8 cellular contexts compared by ENCODE assay signal in genomic region chr21:34889537-34890257, GRCh38.
A peak's percentile ranks its signal among the peaks of the same experiment; 100 is the strongest.
DNase-seq lines count a peak whose midpoint lies in the region; ATAC-seq and TF ChIP-seq lines count a peak whose summit lies in the region.

No MANE protein-coding gene starts in this region.

- H3K27me3 ChIP-seq in Peyer's patch (peaks cover 0 to 10% of the 10 kb centered on the region in 2 donors), neuronal stem cell (ENCODE audit: control insufficient read depth in 3 of 3, insufficient read depth in 3 of 3, low read depth in 1 of 3, low read length in 3 of 3) (peaks cover 13 to 93% (median 65%) of the 10 kb centered on the region in 3 experiments), testis (no peaks in the 10 kb centered on the region)

- H3K4me2 ChIP-seq in neuronal stem cell (ENCODE audit: insufficient read depth, low read length, poor library complexity, severe bottlenecking), result peak overlapping the region; percentile 98

- H4K91ac ChIP-seq in neuronal stem cell (ENCODE audit: low read depth, low read length, poor library complexity), result no peak overlapping the region

- peaks cover 13% of the 10 kb centered on the region for H3K36me3 Mint-ChIP-seq in activated T-helper 1 cell treated with anti-CD3 and anti-CD28 coated beads, Interleukin-12 subunit alpha, Interleukin-12 subunit beta, Interleukin-2, Interleukin-4 antibody, amounts not matched to agents 30 ng/mL and 10 ng/mL and 1 ng/mL, durations not matched to agents 14 hours and 24 hours and 36 hours (ENCODE audit: low read depth)

- DNase-seq in COLO829 (ENCODE audit: low spot score), result peak; percentile 62
- DNase-seq in Peyer's patch, result peak; percentile 71 to 89 (median 87)
- peak; percentile 70 for DNase-seq in activated T-helper 1 cell treated with anti-CD3 and anti-CD28 coated beads, Interleukin-12 subunit alpha, Interleukin-12 subunit beta, Interleukin-2, Interleukin-4 antibody, amounts not matched to agents 30 ng/mL and 10 ng/mL and 1 ng/mL, durations not matched to agents 14 hours and 24 hours and 36 hours (ENCODE audit: low spot score)
- peak; percentile 82 for DNase-seq in fibroblast of the aortic adventitia (ENCODE audit: low read depth)
- DNase-seq in neuronal stem cell (ENCODE audit: low spot score), result no peak
- peak; percentile 73 for DNase-seq in testis

- H3K23ac ChIP-seq in neuronal stem cell (ENCODE audit: low read depth, low read length, poor library complexity), result peak overlapping the region; percentile 90

- peak overlapping the region; percentile 70 for H3K9ac ChIP-seq in neuronal stem cell (ENCODE audit: low read depth, low read length, poor library complexity)

- no peak overlapping the region for H2BK5ac ChIP-seq in neuronal stem cell (ENCODE audit: low read length)

- H3K4me1 Mint-ChIP-seq in activated T-helper 1 cell treated with anti-CD3 and anti-CD28 coated beads, Interleukin-12 subunit alpha, Interleukin-12 subunit beta, Interleukin-2, Interleukin-4 antibody, amounts not matched to agents 30 ng/mL and 10 ng/mL and 1 ng/mL, durations not matched to agents 14 hours and 24 hours and 36 hours (ENCODE audit: low read depth), result peaks cover 48% of the 10 kb centered on the region

- no peaks in the 10 kb centered on the region for H3K79me1 ChIP-seq in neuronal stem cell (ENCODE audit: low read depth, low read length)

- no peak overlapping the region for H3K14ac ChIP-seq in neuronal stem cell (ENCODE audit: low read length)

- H2BK12ac ChIP-seq in neuronal stem cell (ENCODE audit: low read length), result no peak overlapping the region

- H3K18ac ChIP-seq in neuronal stem cell (ENCODE audit: low read length), result peak overlapping the region; percentile 95

- peaks cover 3% of the 10 kb centered on the region for H3K27me3 Mint-ChIP-seq in activated T-helper 1 cell treated with anti-CD3 and anti-CD28 coated beads, Interleukin-12 subunit alpha, Interleukin-12 subunit beta, Interleukin-2, Interleukin-4 antibody, amounts not matched to agents 30 ng/mL and 10 ng/mL and 1 ng/mL, durations not matched to agents 14 hours and 24 hours and 36 hours (ENCODE audit: insufficient read depth)

- H3K4me1 ChIP-seq in Peyer's patch (peaks cover 0 to 18% (median 8%) of the 10 kb centered on the region in 4 donors), neuronal stem cell (ENCODE audit: control insufficient read depth in 2 of 2, insufficient read depth in 1 of 2, low read depth in 1 of 2, low read length in 2 of 2) (peaks cover 2 to 3% of the 10 kb centered on the region in 2 donors), testis (no peaks in the 10 kb centered on the region)

- intact Hi-C loops in activated T-helper 1 cell treated with anti-CD3 and anti-CD28 coated beads, Interleukin-12 subunit alpha, Interleukin-12 subunit beta, Interleukin-2, Interleukin-4 antibody, amounts not matched to agents 30 ng/mL and 10 ng/mL and 1 ng/mL, durations not matched to agents 14 hours and 24 hours and 36 hours (cut with micrococcal nuclease), result loop anchor here (1.0 to 5.0 kb wide), 5 partner anchors 181 to 1173 kb away; partner anchors contain the start of gene SETD4
- intact Hi-C loops in testis (cut with DNase I; ENCODE audit: low total_unique reads), result loop anchor here (10.0 kb wide), 1 partner anchor 145 kb away; no protein-coding TSS in a partner anchor

- peak; percentile 41 for ATAC-seq in GM19452 (IDR thresholded peaks at IDR 0.05; ENCODE audit: unreplicated experiment)
- peak; percentile 51 for ATAC-seq in HG03571 (IDR thresholded peaks at IDR 0.05; ENCODE audit: unreplicated experiment)

- H3K4ac ChIP-seq in neuronal stem cell (ENCODE audit: low read length), result no peak overlapping the region

- H4K8ac ChIP-seq in neuronal stem cell (ENCODE audit: low read depth, low read length), result no peak overlapping the region

- peak; percentile 78 to 97 (median 92) for TF ChIP-seq CTCF in Peyer's patch (IDR thresholded peaks at IDR 0.05)
- peak; percentile 52 for TF ChIP-seq CTCF in fibroblast of the aortic adventitia (IDR thresholded peaks at IDR 0.05; ENCODE audit: insufficient read depth, low read length)
- TF ChIP-seq CTCF in testis (IDR thresholded peaks at IDR 0.05), result peak; percentile 76 to 87 (median 77)

- H3K9me3 Mint-ChIP-seq in activated T-helper 1 cell treated with anti-CD3 and anti-CD28 coated beads, Interleukin-12 subunit alpha, Interleukin-12 subunit beta, Interleukin-2, Interleukin-4 antibody, amounts not matched to agents 30 ng/mL and 10 ng/mL and 1 ng/mL, durations not matched to agents 14 hours and 24 hours and 36 hours, result no peaks in the 10 kb centered on the region

- H2AK5ac ChIP-seq in neuronal stem cell (ENCODE audit: low read depth, low read length), result no peak overlapping the region

- TF ChIP-seq POLR2A in Peyer's patch (IDR thresholded peaks at IDR 0.05), result peak in 1 of 2 donors; percentile 27
- TF ChIP-seq POLR2A in testis (IDR thresholded peaks at IDR 0.05), result no peak

- H2BK15ac ChIP-seq in neuronal stem cell (ENCODE audit: low read length), result peak overlapping the region; percentile 37

- H3K9me3 ChIP-seq in Peyer's patch (no peaks in the 10 kb centered on the region), neuronal stem cell (replicated peaks in 1 of 2; ENCODE audit: control insufficient read depth in 2 of 2, insufficient read depth in 1 of 2, low read depth in 1 of 2, low read length in 2 of 2) (no peaks in the 10 kb centered on the region), testis (no peaks in the 10 kb centered on the region)

- H3K27ac ChIP-seq in Peyer's patch (peak overlapping the region; percentile 88 to 93 (median 90)), neuronal stem cell (replicated peaks; ENCODE audit: low read length) (no peak overlapping the region), testis (peak overlapping the region; percentile 79 to 82)

- peak overlapping the region; percentile 96 for H2AFZ ChIP-seq in neuronal stem cell (ENCODE audit: low read length)

- H3K36me3 ChIP-seq in Peyer's patch (no peaks in the 10 kb centered on the region), neuronal stem cell (replicated peaks in 1 of 2; ENCODE audit: control insufficient read depth in 2 of 2, insufficient read depth in 2 of 2, low read length in 2 of 2) (no peaks in the 10 kb centered on the region), testis (ENCODE audit: low read depth, missing control alignments) (no peaks in the 10 kb centered on the region)

- H2BK120ac ChIP-seq in neuronal stem cell (ENCODE audit: low read depth, low read length), result peak overlapping the region; percentile 87

- H3K4me3 ChIP-seq in Peyer's patch (peak overlapping the region; percentile 58 to 93 (median 86)), fibroblast of the aortic adventitia (ENCODE audit: low read depth, low read length) (peak overlapping the region; percentile 75), neuronal stem cell (ENCODE audit: low read length in 2 of 2) (peak overlapping the region; percentile 44 to 87), testis (peak overlapping the region; percentile 69 to 72)

- peak overlapping the region; percentile 99 for H3K27ac Mint-ChIP-seq in activated T-helper 1 cell treated with anti-CD3 and anti-CD28 coated beads, Interleukin-12 subunit alpha, Interleukin-12 subunit beta, Interleukin-2, Interleukin-4 antibody, amounts not matched to agents 30 ng/mL and 10 ng/mL and 1 ng/mL, durations not matched to agents 14 hours and 24 hours and 36 hours

- peak overlapping the region; percentile 91 for H3K4me3 Mint-ChIP-seq in activated T-helper 1 cell treated with anti-CD3 and anti-CD28 coated beads, Interleukin-12 subunit alpha, Interleukin-12 subunit beta, Interleukin-2, Interleukin-4 antibody, amounts not matched to agents 30 ng/mL and 10 ng/mL and 1 ng/mL, durations not matched to agents 14 hours and 24 hours and 36 hours

- no CpG with 5 or more reads among the region's 91 CpGs for WGBS in neuronal stem cell (ENCODE audit: extremely low coverage in 2 of 2, insufficient read length in 2 of 2, insufficient replicate concordance in 1 of 2), 2 donors
- 0 to 1% methylated on average over 11 to 66 of the region's 91 CpGs for WGBS in testis, 2 donors
